ENCODE assay signal across 8 cellular contexts in the genomic region with DNA sequence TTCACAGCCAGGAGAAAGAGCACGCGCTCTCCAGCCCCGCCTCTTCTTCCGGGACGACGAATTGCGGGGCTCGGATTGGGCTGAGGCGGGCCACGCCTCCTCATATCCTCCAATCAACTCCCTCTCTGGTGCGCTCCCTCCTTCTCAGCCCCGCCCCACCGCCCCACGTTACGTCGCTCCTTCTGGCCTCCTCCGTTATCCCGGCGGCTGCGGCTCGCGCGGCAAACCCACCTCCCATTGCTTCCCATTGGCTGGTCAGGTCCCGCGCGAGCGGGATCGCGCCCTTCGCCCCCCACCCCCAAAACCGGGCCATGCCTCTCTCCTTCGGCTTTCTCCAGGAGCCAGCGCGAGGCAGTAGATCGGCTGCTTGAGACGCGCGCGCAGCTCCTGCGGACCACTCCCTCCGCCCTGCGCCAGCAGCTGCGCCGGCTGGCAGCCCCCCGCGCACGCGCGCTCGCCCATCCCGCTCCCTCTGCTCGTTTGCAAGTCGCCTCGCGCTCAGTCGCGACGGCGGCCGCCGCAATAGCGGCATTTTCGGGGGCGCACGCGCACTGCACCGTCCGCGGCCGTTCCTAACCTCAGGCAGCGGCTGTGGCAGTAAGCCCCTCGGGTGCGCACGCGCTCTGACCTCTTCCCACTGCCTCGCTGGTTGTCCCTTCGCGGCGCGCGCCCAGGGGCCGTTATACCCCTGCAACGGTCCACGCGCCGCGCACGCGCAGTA. TPM values are rescaled to one million over a fixed set of nuclear protein-coding genes. Genes with fewer than 3 reads are reported as not detected.
DNase-seq lines count a peak whose midpoint lies in the region; ATAC-seq and TF ChIP-seq lines count a peak whose summit lies in the region.

No MANE protein-coding gene starts in this region.

- peak overlapping the region; percentile 74 for H3K4me3 Mint-ChIP-seq in WTC11

- ATAC-seq in HG03175 (IDR thresholded peaks at IDR 0.05; ENCODE audit: unreplicated experiment) (peak; percentile 72), WTC11 (peak; percentile 76)

- peaks cover 6% of the 10 kb centered on the region for H3K27me3 Mint-ChIP-seq in WTC11 (ENCODE audit: low read depth)

- H3K36me3 Mint-ChIP-seq in WTC11, result no peaks in the 10 kb centered on the region

- H3K4me3 ChIP-seq in AG04449 (ENCODE audit: low read depth, low read length) (peak overlapping the region; percentile 90), cardiac fibroblast (replicated peaks in 1 of 2; ENCODE audit: low read depth in 2 of 2, low read length in 2 of 2) (peak overlapping the region; percentile 74 to 83)

- H3K9me3 Mint-ChIP-seq in WTC11, result no peaks in the 10 kb centered on the region

- CTCF ChIA-PET in AG04449 (lab: Yijun Ruan, JAX) (interaction anchor here (0.9 to 7.0 kb wide), 3 partner anchors 59 to 132 kb away, joined by 3 to 138 read pairs (median 3); no protein-coding TSS in a partner anchor), WTC11 (lab: Charles Lee) (interaction anchor here (0.5 to 3.8 kb wide), 6 partner anchors 9 to 131 kb away, joined by 3 to 22 read pairs (median 3); partner anchors contain the start of gene AP2S1)

- DNase-seq in AG04449 (ENCODE audit: low read depth, low spot score) (peak; percentile 90), NCI-H2227 treated with DMSO at 0.1 percent for 48 hours (lab: John Stamatoyannopoulos, UW) (peak; percentile 91), WTC11 (ENCODE audit: low spot score) (peak; percentile 98), cardiac fibroblast (ENCODE audit: low read depth in 2 of 2) (peak; percentile 99), inferior parietal cortex (ENCODE audit: extremely low spot score) (peak; percentile 96)
- DNase-seq in stimulated activated CD4-positive, alpha-beta T cell treated with anti-CD3 and anti-CD28 coated beads, Interleukin-12 subunit alpha, Interleukin-12 subunit beta, amount 100 ng/mL, for 24 hours (ENCODE audit: low read depth in 2 of 2), result peak; percentile 93 to 97

- H3K27ac Mint-ChIP-seq in WTC11, result peak overlapping the region; percentile 98

- no peak for TF ChIP-seq CTCF in AG04449 (IDR thresholded peaks at IDR 0.05; ENCODE audit: insufficient read depth, low read length, missing control alignments)
- no peak for TF ChIP-seq CTCF in WTC11 (IDR thresholded peaks at IDR 0.05)
- no peak for TF ChIP-seq CTCF in cardiac fibroblast (IDR thresholded peaks at IDR 0.05; ENCODE audit: low read depth, low read length)

- POLR2A ChIA-PET in AG04449 (lab: Yijun Ruan, JAX) (interaction anchor here (0.6 to 1.3 kb wide), 6 partner anchors 9 to 132 kb away, joined by 3 to 6 read pairs (median 4); partner anchors contain the start of gene AP2S1), WTC11 (lab: Charles Lee) (interaction anchor here (0.7 to 1.0 kb wide), 2 partner anchors 10 to 1463 kb away, joined by 3 to 4 read pairs; partner anchors contain the start of gene AP2S1)

- peak; percentile 87 for TF ChIP-seq POLR2A in GM18951 (IDR thresholded peaks at IDR 0.05; ENCODE audit: extremely low read depth, insufficient read depth, insufficient read length)

- H3K4me1 Mint-ChIP-seq in WTC11, result peaks cover 15% of the 10 kb centered on the region

- in situ Hi-C loops in GM18951 (cut with MboI; ENCODE audit: low sequenced_read_pairs, unreplicated experiment), result no loop called here

TF ChIP-seq in WTC11, 78 proteins besides CTCF, POLR2A, EP300 and RAD21 (continues in another document):
- no peak for TF ChIP-seq FOXJ3 (CRISPR knock-in tag; IDR thresholded peaks at IDR 0.05; ENCODE audit: borderline replicate concordance)
- TF ChIP-seq TEAD1 (CRISPR knock-in tag; IDR thresholded peaks at IDR 0.05), result peak; percentile 28
- TF ChIP-seq HMGA2 (CRISPR knock-in tag; IDR thresholded peaks at IDR 0.05), result no peak
- no peak for TF ChIP-seq JUN (CRISPR knock-in tag; IDR thresholded peaks at IDR 0.05)
- peak; percentile 83 for TF ChIP-seq ZNF416 (CRISPR knock-in tag; IDR thresholded peaks at IDR 0.05)
- TF ChIP-seq, protein P1, sequence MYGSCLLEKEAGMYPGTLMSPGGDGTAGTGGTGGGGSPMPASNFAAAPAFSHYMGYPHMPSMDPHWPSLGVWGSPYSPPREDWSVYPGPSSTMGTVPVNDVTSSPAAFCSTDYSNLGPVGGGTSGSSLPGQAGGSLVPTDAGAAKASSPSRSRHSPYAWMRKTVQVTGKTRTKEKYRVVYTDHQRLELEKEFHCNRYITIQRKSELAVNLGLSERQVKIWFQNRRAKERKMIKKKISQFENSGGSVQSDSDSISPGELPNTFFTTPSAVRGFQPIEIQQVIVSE (CRISPR knock-in tag; IDR thresholded peaks at IDR 0.05; ENCODE audit: borderline replicate concordance), result no peak
- TF ChIP-seq CREB1 (CRISPR knock-in tag; IDR thresholded peaks at IDR 0.05), result peak; percentile 74; the same call in 1 of the 2 replicates
- 0 out of 2 replicates have a peak, but pooled peaks have one; percentile 81 for TF ChIP-seq NR3C1 (CRISPR knock-in tag; conservative IDR thresholded peaks at IDR 0.05; ENCODE audit: low read depth)
- TF ChIP-seq, protein P2, sequence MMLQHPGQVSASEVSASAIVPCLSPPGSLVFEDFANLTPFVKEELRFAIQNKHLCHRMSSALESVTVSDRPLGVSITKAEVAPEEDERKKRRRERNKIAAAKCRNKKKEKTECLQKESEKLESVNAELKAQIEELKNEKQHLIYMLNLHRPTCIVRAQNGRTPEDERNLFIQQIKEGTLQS (CRISPR knock-in tag; conservative IDR thresholded peaks at IDR 0.05), result no peak
- peak; percentile 90 for TF ChIP-seq NFYB (CRISPR knock-in tag; conservative IDR thresholded peaks at IDR 0.05; ENCODE audit: low read depth)
- TF ChIP-seq IRF2 (CRISPR knock-in tag; IDR thresholded peaks at IDR 0.05; ENCODE audit: borderline replicate concordance, low read depth), result no peak
- TF ChIP-seq, protein P3, sequence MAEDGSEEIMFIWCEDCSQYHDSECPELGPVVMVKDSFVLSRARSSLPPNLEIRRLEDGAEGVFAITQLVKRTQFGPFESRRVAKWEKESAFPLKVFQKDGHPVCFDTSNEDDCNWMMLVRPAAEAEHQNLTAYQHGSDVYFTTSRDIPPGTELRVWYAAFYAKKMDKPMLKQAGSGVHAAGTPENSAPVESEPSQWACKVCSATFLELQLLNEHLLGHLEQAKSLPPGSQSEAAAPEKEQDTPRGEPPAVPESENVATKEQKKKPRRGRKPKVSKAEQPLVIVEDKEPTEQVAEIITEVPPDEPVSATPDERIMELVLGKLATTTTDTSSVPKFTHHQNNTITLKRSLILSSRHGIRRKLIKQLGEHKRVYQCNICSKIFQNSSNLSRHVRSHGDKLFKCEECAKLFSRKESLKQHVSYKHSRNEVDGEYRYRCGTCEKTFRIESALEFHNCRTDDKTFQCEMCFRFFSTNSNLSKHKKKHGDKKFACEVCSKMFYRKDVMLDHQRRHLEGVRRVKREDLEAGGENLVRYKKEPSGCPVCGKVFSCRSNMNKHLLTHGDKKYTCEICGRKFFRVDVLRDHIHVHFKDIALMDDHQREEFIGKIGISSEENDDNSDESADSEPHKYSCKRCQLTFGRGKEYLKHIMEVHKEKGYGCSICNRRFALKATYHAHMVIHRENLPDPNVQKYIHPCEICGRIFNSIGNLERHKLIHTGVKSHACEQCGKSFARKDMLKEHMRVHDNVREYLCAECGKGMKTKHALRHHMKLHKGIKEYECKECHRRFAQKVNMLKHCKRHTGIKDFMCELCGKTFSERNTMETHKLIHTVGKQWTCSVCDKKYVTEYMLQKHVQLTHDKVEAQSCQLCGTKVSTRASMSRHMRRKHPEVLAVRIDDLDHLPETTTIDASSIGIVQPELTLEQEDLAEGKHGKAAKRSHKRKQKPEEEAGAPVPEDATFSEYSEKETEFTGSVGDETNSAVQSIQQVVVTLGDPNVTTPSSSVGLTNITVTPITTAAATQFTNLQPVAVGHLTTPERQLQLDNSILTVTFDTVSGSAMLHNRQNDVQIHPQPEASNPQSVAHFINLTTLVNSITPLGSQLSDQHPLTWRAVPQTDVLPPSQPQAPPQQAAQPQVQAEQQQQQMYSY (CRISPR knock-in tag; IDR thresholded peaks at IDR 0.05), result no peak
- TF ChIP-seq ETV6 (CRISPR knock-in tag; IDR thresholded peaks at IDR 0.05), result no peak; the same call in 1 of the 2 replicates
- no peak for TF ChIP-seq CREM (CRISPR knock-in tag; IDR thresholded peaks at IDR 0.05)
- TF ChIP-seq SMAD3 (CRISPR knock-in tag; IDR thresholded peaks at IDR 0.05; ENCODE audit: borderline replicate concordance), result peak; percentile 59; the same call in 1 of the 2 replicates
- peak; percentile 74 for TF ChIP-seq MYBL2 (CRISPR knock-in tag; IDR thresholded peaks at IDR 0.05)
- peak; percentile 77; the same call in 1 of the 2 replicates for TF ChIP-seq NFATC4 (CRISPR knock-in tag; IDR thresholded peaks at IDR 0.05)
- TF ChIP-seq ZNF263 (CRISPR knock-in tag; IDR thresholded peaks at IDR 0.05; ENCODE audit: low read depth), result no peak
- TF ChIP-seq, protein P4, sequence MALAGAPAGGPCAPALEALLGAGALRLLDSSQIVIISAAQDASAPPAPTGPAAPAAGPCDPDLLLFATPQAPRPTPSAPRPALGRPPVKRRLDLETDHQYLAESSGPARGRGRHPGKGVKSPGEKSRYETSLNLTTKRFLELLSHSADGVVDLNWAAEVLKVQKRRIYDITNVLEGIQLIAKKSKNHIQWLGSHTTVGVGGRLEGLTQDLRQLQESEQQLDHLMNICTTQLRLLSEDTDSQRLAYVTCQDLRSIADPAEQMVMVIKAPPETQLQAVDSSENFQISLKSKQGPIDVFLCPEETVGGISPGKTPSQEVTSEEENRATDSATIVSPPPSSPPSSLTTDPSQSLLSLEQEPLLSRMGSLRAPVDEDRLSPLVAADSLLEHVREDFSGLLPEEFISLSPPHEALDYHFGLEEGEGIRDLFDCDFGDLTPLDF (CRISPR knock-in tag; IDR thresholded peaks at IDR 0.05), result 0 out of 2 replicates have a peak, but pooled peaks have one; percentile 60
- no peak for TF ChIP-seq PRRX2 (CRISPR knock-in tag; IDR thresholded peaks at IDR 0.05)
- TF ChIP-seq TCF7 (CRISPR knock-in tag; IDR thresholded peaks at IDR 0.05; ENCODE audit: low read depth), result no peak
- 0 out of 2 replicates have a peak, but pooled peaks have one; percentile 59 for TF ChIP-seq ATF1 (CRISPR knock-in tag; IDR thresholded peaks at IDR 0.05)
- peak; percentile 46 for TF ChIP-seq USF2 (CRISPR knock-in tag; IDR thresholded peaks at IDR 0.05)
- TF ChIP-seq NFE2L1 (CRISPR knock-in tag; IDR thresholded peaks at IDR 0.05), result no peak; the same call in 1 of the 2 replicates
- no peak for TF ChIP-seq SOX15 (CRISPR knock-in tag; IDR thresholded peaks at IDR 0.05)
- TF ChIP-seq RORB (CRISPR knock-in tag; IDR thresholded peaks at IDR 0.05), result no peak

RNA-seq across cellular contexts. Expression of gene ARHGAP35, which starts 0.5 kb away (rescaled TPM):
- total RNA-seq in WTC11 (2021), result 47.2 to 56.3 TPM (median 47.3 TPM) in 3 replicates

RNA-seq across cellular contexts. Expression of gene AP2S1, which starts 9.6 kb away (rescaled TPM):
- 232 to 249 TPM (median 234 TPM) in 3 replicates for total RNA-seq in WTC11 (2021)

Comparison
In these comparisons a context has a peak if more than half of its experiments do, and no peak if none do; other contexts are left out.
1. Peak in every context shown above with its lines: DNase-seq, ATAC-seq and H3K4me3 ChIP-seq.